ENCODE assay signal across 6 cellular contexts in the genomic region with DNA sequence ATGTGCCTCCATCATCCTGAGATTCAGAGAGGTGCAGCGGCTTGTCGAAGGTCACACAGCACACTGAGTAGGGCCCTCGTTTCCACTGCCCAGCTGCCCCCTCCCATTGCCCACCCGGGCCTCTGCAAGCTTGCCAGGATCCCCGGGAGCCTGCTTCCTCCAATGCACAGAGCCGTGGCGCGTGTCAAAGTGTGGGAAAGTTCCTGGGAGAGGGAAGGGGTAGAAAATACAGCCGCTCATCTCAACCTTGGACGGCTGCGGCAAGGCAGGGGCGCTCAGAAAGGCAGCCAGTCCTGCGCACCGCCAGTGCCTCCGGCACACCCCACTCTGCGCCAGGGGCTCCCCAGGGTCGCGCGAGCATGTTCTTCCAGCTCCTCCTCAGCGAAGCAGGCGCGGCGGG. TPM values are rescaled to one million over a fixed set of nuclear protein-coding genes. Genes with fewer than 3 reads are reported as not detected.
"Had no signal": no experiment of that assay in that cellular context is flagged by ENCODE, and none has a peak within 500 bp of the region (broad histone marks: within the 10 kb centered on the region; RNA-seq: fewer than 3 reads in every experiment).

No MANE protein-coding gene starts in this region.

RNA-seq across cellular contexts. Expression of a gene that starts 56.3 kb away (rescaled TPM):
- total RNA-seq: activated B cell treated with CpG ODN at 0.5 μM for 24 hours; activated CD4-positive, alpha-beta T cell treated with anti-CD3 and anti-CD28 coated beads, Interleukin-2, amount 10 ng/mL, durations not matched to agents 24 days and 14 days; activated naive CD4-positive, alpha-beta T cell treated with anti-CD3 and anti-CD28 coated beads for 36 hours; activated T-cell treated with anti-CD3 and anti-CD28 coated beads, Interleukin-2, amount 50 U/mL, for 4 hours; activated T-helper 1 cell treated with anti-CD3 and anti-CD28 coated beads, Interleukin-12 subunit alpha, Interleukin-12 subunit beta, Interleukin-2, Interleukin-4 antibody, amounts not matched to agents 30 ng/mL and 10 ng/mL and 1 ng/mL, durations not matched to agents 14 hours and 24 hours and 36 hours had no signal
- polyA plus RNA-seq: aorta had no signal
